In the genomic region with DNA sequence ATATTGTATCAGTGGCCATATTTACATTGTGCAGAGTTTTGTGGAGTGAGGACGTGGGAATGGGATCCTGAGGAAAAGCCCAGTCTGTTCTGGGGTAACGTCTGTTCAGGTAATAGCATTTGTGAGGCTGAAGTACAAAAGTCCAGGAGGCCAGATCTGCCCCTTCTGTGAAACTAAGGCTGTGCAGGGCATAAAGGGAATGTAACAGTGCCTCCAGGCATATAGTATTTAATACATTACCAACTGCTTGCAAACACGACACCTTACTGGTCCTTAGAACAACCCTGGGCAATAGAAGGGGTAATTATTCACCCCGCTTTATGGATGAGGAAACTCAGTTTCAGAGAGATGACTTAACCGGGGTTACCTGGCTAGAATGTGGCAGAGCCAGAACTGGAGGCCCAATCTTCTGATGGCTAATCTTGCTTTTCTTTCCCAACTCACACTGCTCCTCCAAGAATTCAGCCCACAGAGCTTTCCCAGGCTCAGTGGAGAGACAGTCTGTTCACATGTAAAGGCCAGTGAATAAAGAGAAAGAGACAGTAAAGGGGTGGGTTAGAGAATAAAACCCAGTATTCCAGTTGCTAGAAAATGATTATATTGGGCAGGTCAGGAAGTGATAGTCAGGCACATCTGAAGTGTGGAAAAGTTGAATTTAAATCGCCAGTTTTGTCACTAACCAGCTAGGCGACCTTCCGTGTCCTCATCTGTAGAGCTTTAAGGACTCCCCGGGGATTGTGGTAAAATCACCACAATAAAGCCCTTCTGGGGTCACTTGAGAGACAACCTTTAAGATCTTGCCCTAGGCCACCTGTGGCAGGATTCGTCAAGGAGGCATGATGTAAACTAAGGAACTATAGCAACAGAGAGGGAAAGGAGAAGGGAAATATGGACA, we compare ENCODE assay signal across 19 cellular contexts.
DNase-seq lines count a peak whose midpoint lies in the region; ATAC-seq and TF ChIP-seq lines count a peak whose summit lies in the region.
"Had no signal": no experiment of that assay in that cellular context is flagged by ENCODE, and none has a peak within 500 bp of the region (broad histone marks: within the 10 kb centered on the region; RNA-seq: fewer than 3 reads in every experiment).

No MANE protein-coding gene starts in this region.

- H3K27me3 Mint-ChIP-seq in Calu3 (ENCODE audit: unreplicated experiment): no peaks in the 10 kb centered on the region
- no peaks in the 10 kb centered on the region for H3K27me3 Mint-ChIP-seq in nephron (ENCODE audit: low read depth)
- peaks cover 0 to 3% (median 1%) of the 10 kb centered on the region in 3 donors for H3K27me3 Mint-ChIP-seq in immature natural killer cell (ENCODE audit: low read depth in 3 of 3)
- H3K27me3 Mint-ChIP-seq: T-cell had no signal

- TF ChIP-seq CTCF in Calu3 (IDR thresholded peaks at IDR 0.05; ENCODE audit: unreplicated experiment): no peak
- no peak for TF ChIP-seq CTCF in PC-3 (conservative IDR thresholded peaks at IDR 0.05; ENCODE audit: low read depth, low read length)
- no peak for TF ChIP-seq CTCF in hepatocyte (IDR thresholded peaks at IDR 0.05; ENCODE audit: poor library complexity)
- TF ChIP-seq CTCF in nephron (IDR thresholded peaks at IDR 0.05; ENCODE audit: unreplicated experiment in 3 of 3): no peak

- no peak for ATAC-seq in PC-3
- ATAC-seq in HG02798 (IDR thresholded peaks at IDR 0.05; ENCODE audit: poor library complexity, unreplicated experiment): no peak
- ATAC-seq in GM18519 (IDR thresholded peaks at IDR 0.05; ENCODE audit: low FRiP score, unreplicated experiment): no peak
- ATAC-seq in HG03571 (IDR thresholded peaks at IDR 0.05; ENCODE audit: unreplicated experiment): no peak
- ATAC-seq: left cardiac atrium, T-cell had no signal

- peak overlapping the region; percentile 73 for H3K4me2 ChIP-seq in PC-3 (ENCODE audit: low read length)
- H3K4me2 ChIP-seq in hepatocyte: peak overlapping the region; percentile 51

- H3K9me3 ChIP-seq in PC-3 (ENCODE audit: low read length) (no peaks in the 10 kb centered on the region), hepatocyte (ENCODE audit: low read depth) (no peaks in the 10 kb centered on the region)
- H3K9me3 ChIP-seq: ascending aorta, ovary, uterus had no signal

- no peak overlapping the region for H3K4me3 Mint-ChIP-seq in Calu3 (ENCODE audit: low read depth, unreplicated experiment)
- no peak overlapping the region for H3K4me3 Mint-ChIP-seq in nephron
- H3K4me3 Mint-ChIP-seq in immature natural killer cell: no peak overlapping the region
- H3K4me3 Mint-ChIP-seq: activated naive CD4-positive, alpha-beta T cell treated with anti-CD3 and anti-CD28 coated beads for 36 hours; T-cell had no signal

- no peaks in the 10 kb centered on the region for H3K9me2 ChIP-seq in PC-3 (replicated peaks; ENCODE audit: low read length)
- H3K9me2 ChIP-seq in hepatocyte (replicated peaks; ENCODE audit: insufficient read depth): no peaks in the 10 kb centered on the region

- BruUV-seq in Calu3 (replicated peaks; lab: Mats Ljungman, UMichigan) (no TSS peak), PC-3 (replicated peaks; lab: Mats Ljungman, UMichigan) (no TSS peak)

- H3K79me2 ChIP-seq in PC-3 (ENCODE audit: low read length): no peaks in the 10 kb centered on the region
- no peaks in the 10 kb centered on the region for H3K79me2 ChIP-seq in hepatocyte

- no peak overlapping the region for H3K9ac ChIP-seq in PC-3 (ENCODE audit: low read length)

- intact Hi-C loops in Calu3 (cut with micrococcal nuclease; ENCODE audit: unreplicated experiment) (loop anchor here (5.0 kb wide), 1 partner anchor 283 kb away; a partner anchor contains a TSS), PC-3 (cut with micrococcal nuclease) (loop anchor here (5.0 kb wide), 1 partner anchor 387 kb away; no protein-coding TSS in a partner anchor)

- H3K27ac ChIP-seq in PC-3 (ENCODE audit: low read length) (peak overlapping the region; percentile 59), hepatocyte (peak overlapping the region; percentile 93)
- H3K27ac ChIP-seq: ascending aorta, ovary, uterus had no signal

- no peaks in the 10 kb centered on the region for H3K36me3 ChIP-seq in PC-3 (ENCODE audit: low read depth, low read length)
- H3K36me3 ChIP-seq in hepatocyte (replicated peaks; ENCODE audit: insufficient read depth, low read depth): no peaks in the 10 kb centered on the region
- H3K36me3 ChIP-seq: ascending aorta, ovary, uterus had no signal

- H3K4me3 ChIP-seq in PC-3 (ENCODE audit: low read length) (no peak overlapping the region), hepatocyte (no peak overlapping the region)
- H3K4me3 ChIP-seq: ascending aorta, ovary, uterus had no signal

- POLR2A ChIA-PET in PC-3 (lab: Charles Lee; ENCODE audit: unreplicated experiment): no interaction called here

- whole genome bisulfite sequencing in hepatocyte (ENCODE audit: low lambda C conversion rate, missing lambda C conversion rate): 70% methylated on average over 10 of the region's 10 CpGs

- peak overlapping the region; percentile 83 for H3K27ac Mint-ChIP-seq in Calu3 (ENCODE audit: unreplicated experiment)
- H3K27ac Mint-ChIP-seq in nephron: peak overlapping the region; percentile 50 to 93 (median 79)
- no peak overlapping the region for H3K27ac Mint-ChIP-seq in immature natural killer cell
- H3K27ac Mint-ChIP-seq: activated naive CD4-positive, alpha-beta T cell treated with anti-CD3 and anti-CD28 coated beads for 36 hours; T-cell had no signal

- CTCF ChIA-PET in Calu3 (lab: Charles Lee): no interaction called here
- CTCF ChIA-PET in PC-3 (lab: Charles Lee): no interaction called here

- H3K4me1 ChIP-seq in PC-3 (ENCODE audit: insufficient read depth, low read length) (peaks cover 16% of the 10 kb centered on the region), hepatocyte (ENCODE audit: insufficient read depth) (peaks cover 12% of the 10 kb centered on the region)
- H3K4me1 ChIP-seq: ascending aorta, uterus had no signal

- H2AFZ ChIP-seq in PC-3 (ENCODE audit: low read length): no peak overlapping the region; the same call in 1 of the 2 replicates
- H2AFZ ChIP-seq in hepatocyte: no peak overlapping the region

- no peak for DNase-seq in Calu3
- no peak for DNase-seq in PC-3
- peak; percentile 61 for DNase-seq in hepatocyte (ENCODE audit: low spot score)
- no peak for DNase-seq in immature natural killer cell
- DNase-seq: activated CD4-positive, alpha-beta T cell treated with anti-CD3 and anti-CD28 coated beads, Interleukin-2, amount 50 U/mL, for 48 hours; activated naive CD4-positive, alpha-beta T cell treated with anti-CD3 and anti-CD28 coated beads for 36 hours; activated T-cell treated with anti-CD3 and anti-CD28 coated beads, Interleukin-2, amount 50 U/mL, for 1 hour; left cardiac atrium; NCI-H446; ovary; Right ventricle myocardium superior; stimulated activated CD4-positive, alpha-beta T cell treated with anti-CD3 and anti-CD28 coated beads, Interleukin-4, amount 100 ng/mL, for 24 hours; T-cell; uterus had no signal

- H4K20me1 ChIP-seq in PC-3 (ENCODE audit: low read length) (no peaks in the 10 kb centered on the region), hepatocyte (ENCODE audit: insufficient read depth, poor library complexity, severe bottlenecking) (no peaks in the 10 kb centered on the region)

- H3K27me3 ChIP-seq in PC-3 (ENCODE audit: low read length): no peaks in the 10 kb centered on the region
- no peaks in the 10 kb centered on the region for H3K27me3 ChIP-seq in hepatocyte
- H3K27me3 ChIP-seq: ascending aorta, ovary, uterus had no signal

- no peaks in the 10 kb centered on the region for H3K9me3 Mint-ChIP-seq in Calu3 (ENCODE audit: low read depth, unreplicated experiment)
- peaks cover 2% of the 10 kb centered on the region for H3K9me3 Mint-ChIP-seq in nephron
- no peaks in the 10 kb centered on the region for H3K9me3 Mint-ChIP-seq in immature natural killer cell
- H3K9me3 Mint-ChIP-seq: activated naive CD4-positive, alpha-beta T cell treated with anti-CD3 and anti-CD28 coated beads for 36 hours; T-cell had no signal

- no peaks in the 10 kb centered on the region for H3K36me3 Mint-ChIP-seq in Calu3 (ENCODE audit: insufficient read depth, unreplicated experiment)
- H3K36me3 Mint-ChIP-seq in nephron (ENCODE audit: low read depth): no peaks in the 10 kb centered on the region
- H3K36me3 Mint-ChIP-seq in immature natural killer cell: no peaks in the 10 kb centered on the region
- H3K36me3 Mint-ChIP-seq: T-cell had no signal

- no peaks in the 10 kb centered on the region for H3F3A ChIP-seq in PC-3 (ENCODE audit: low read length, unreplicated experiment)

- peaks cover 21% of the 10 kb centered on the region for H3K4me1 Mint-ChIP-seq in Calu3 (ENCODE audit: low read depth, unreplicated experiment)
- H3K4me1 Mint-ChIP-seq in nephron: peaks cover 6% of the 10 kb centered on the region
- no peaks in the 10 kb centered on the region for H3K4me1 Mint-ChIP-seq in immature natural killer cell
- H3K4me1 Mint-ChIP-seq: T-cell had no signal

Comparison
In these comparisons a context has a peak if more than half of its experiments do, and no peak if none do; other contexts are left out.
1. H3K27ac Mint-ChIP-seq: peak in Calu3 (single experiment) and nephron (3 of 3); none in immature natural killer cell (0 of 6).